In genomic region chr3:37320276-37320675, GRCh38 we compare ENCODE assay signal across 22 cellular contexts.
DNase-seq lines count a peak whose midpoint lies in the region; ATAC-seq, FAIRE-seq and TF ChIP-seq lines count a peak whose summit lies in the region.
"Had no signal": no experiment of that assay in that cellular context is flagged by ENCODE, and none has a peak within 500 bp of the region (broad histone marks: within the 10 kb centered on the region; RNA-seq: fewer than 3 reads in every experiment).

No MANE protein-coding gene starts in this region.

- H3K9me3 ChIP-seq in kidney (ENCODE audit: control insufficient read depth in 1 of 2, low read length in 2 of 2), result no peaks in the 10 kb centered on the region
- H3K9me3 ChIP-seq: right atrium auricular region, vagina had no signal

- H3K4me1 Mint-ChIP-seq in activated CD8-positive, alpha-beta memory T cell treated with anti-CD3 and anti-CD28 coated beads, Interleukin-2, amount 10 ng/mL, durations not matched to agents 7 days and 5 days, result peaks cover 41% of the 10 kb centered on the region
- peaks cover 38% of the 10 kb centered on the region for H3K4me1 Mint-ChIP-seq in central memory CD8-positive, alpha-beta T cell
- H3K4me1 Mint-ChIP-seq: activated B cell treated with CpG ODN at 0.5 μM for 24 hours; neural crest cell; stimulated activated naive B cell treated with anti-CD40 and anti-IgM and Interleukin-4, amounts not matched to agents 10 μg/mL and 1 μg/mL and 100 μg/mL, for 72 hours had no signal

- peak overlapping the region; percentile 14 for H3K4me3 Mint-ChIP-seq in activated CD8-positive, alpha-beta memory T cell treated with anti-CD3 and anti-CD28 coated beads, Interleukin-2, amount 10 ng/mL, durations not matched to agents 7 days and 5 days
- no peak overlapping the region for H3K4me3 Mint-ChIP-seq in central memory CD8-positive, alpha-beta T cell
- H3K4me3 Mint-ChIP-seq: activated B cell treated with CpG ODN at 0.5 μM for 24 hours; neural crest cell; stimulated activated naive B cell treated with anti-CD40 and anti-IgM and Interleukin-4, amounts not matched to agents 10 μg/mL and 1 μg/mL and 100 μg/mL, for 72 hours had no signal

- peaks cover 2% of the 10 kb centered on the region for H3K9me3 Mint-ChIP-seq in activated CD8-positive, alpha-beta memory T cell treated with anti-CD3 and anti-CD28 coated beads, Interleukin-2, amount 10 ng/mL, durations not matched to agents 7 days and 5 days (ENCODE audit: low read depth)
- no peaks in the 10 kb centered on the region for H3K9me3 Mint-ChIP-seq in central memory CD8-positive, alpha-beta T cell
- H3K9me3 Mint-ChIP-seq: activated B cell treated with CpG ODN at 0.5 μM for 24 hours; neural crest cell; stimulated activated naive B cell treated with anti-CD40 and anti-IgM and Interleukin-4, amounts not matched to agents 10 μg/mL and 1 μg/mL and 100 μg/mL, for 72 hours had no signal

- ATAC-seq in activated CD8-positive, alpha-beta memory T cell treated with anti-CD3 and anti-CD28 coated beads, Interleukin-2, amount 10 ng/mL, durations not matched to agents 7 days and 5 days, result peak; percentile 82
- ATAC-seq in GM18505 (IDR thresholded peaks at IDR 0.05; ENCODE audit: unreplicated experiment) (peak; percentile 60), HG02973 (IDR thresholded peaks at IDR 0.05; ENCODE audit: unreplicated experiment) (peak; percentile 77)
- no peak for ATAC-seq in central memory CD8-positive, alpha-beta T cell (replicated peaks; ENCODE audit: extremely low read depth, poor library complexity, severe bottlenecking)
- ATAC-seq: stimulated activated naive B cell treated with anti-CD40 and anti-IgM and Interleukin-4, amounts not matched to agents 10 μg/mL and 1 μg/mL and 100 μg/mL, for 72 hours had no signal

- CTCF ChIA-PET in activated CD8-positive, alpha-beta memory T cell treated with anti-CD3 and anti-CD28 coated beads, Interleukin-2, amount 10 ng/mL, durations not matched to agents 7 days and 5 days (lab: Charles Lee), result interaction anchor here (1.0 to 1.1 kb wide), 2 partner anchors 12 kb away, joined by 3 read pairs; no protein-coding TSS in a partner anchor

- no peak for TF ChIP-seq CTCF in kidney (IDR thresholded peaks at IDR 0.05; ENCODE audit: borderline replicate concordance, extremely low read depth, insufficient read depth)

- no peak overlapping the region for H3K9ac ChIP-seq in kidney (ENCODE audit: low read length in 2 of 2)

- FAIRE-seq in kidney (lab: Jason Lieb, UNC), result no peak
- FAIRE-seq: bronchial epithelial cell, GM18507 had no signal

- H3K36me3 ChIP-seq in kidney (ENCODE audit: control insufficient read depth in 1 of 2, insufficient read depth in 2 of 2, low read length in 2 of 2), result peaks cover 18 to 19% of the 10 kb centered on the region in 2 donors

- peaks cover 63% of the 10 kb centered on the region for H3K36me3 Mint-ChIP-seq in activated CD8-positive, alpha-beta memory T cell treated with anti-CD3 and anti-CD28 coated beads, Interleukin-2, amount 10 ng/mL, durations not matched to agents 7 days and 5 days
- H3K36me3 Mint-ChIP-seq in central memory CD8-positive, alpha-beta T cell (ENCODE audit: insufficient read depth), result peaks cover 55% of the 10 kb centered on the region

- peaks cover 0 to 5% of the 10 kb centered on the region in 2 donors for H3K4me1 ChIP-seq in kidney (ENCODE audit: control insufficient read depth in 1 of 2, insufficient read depth in 1 of 2, low read depth in 1 of 2, low read length in 2 of 2)

- TF ChIP-seq POLR2A in GM18505 (IDR thresholded peaks at IDR 0.05; ENCODE audit: borderline replicate concordance, extremely low read depth, insufficient read depth, insufficient read length), result no peak

- H3K27me3 Mint-ChIP-seq in activated CD8-positive, alpha-beta memory T cell treated with anti-CD3 and anti-CD28 coated beads, Interleukin-2, amount 10 ng/mL, durations not matched to agents 7 days and 5 days, result no peaks in the 10 kb centered on the region
- no peaks in the 10 kb centered on the region for H3K27me3 Mint-ChIP-seq in central memory CD8-positive, alpha-beta T cell
- H3K27me3 Mint-ChIP-seq: activated B cell treated with CpG ODN at 0.5 μM for 24 hours; stimulated activated naive B cell treated with anti-CD40 and anti-IgM and Interleukin-4, amounts not matched to agents 10 μg/mL and 1 μg/mL and 100 μg/mL, for 72 hours had no signal

- intact Hi-C loops in kidney (cut with DNase I), result no loop called here

- peak; percentile 59 for DNase-seq in activated CD8-positive, alpha-beta memory T cell treated with anti-CD3 and anti-CD28 coated beads, Interleukin-2, amount 10 ng/mL, durations not matched to agents 7 days and 5 days
- DNase-seq in activated CD8-positive, alpha-beta memory T cell treated with anti-CD3 and anti-CD28 coated beads for 24 hours, result no peak
- DNase-seq in central memory CD8-positive, alpha-beta T cell (ENCODE audit: low spot score in 2 of 2), result no peak
- DNase-seq in kidney (no peak), globus pallidus (ENCODE audit: low spot score) (no peak), UCSD-AML1 (lab: John Stamatoyannopoulos, UW; ENCODE audit: unreplicated experiment) (no peak)
- DNase-seq: ACHN; activated B cell treated with CpG ODN at 0.5 μM for 24 hours; activated gamma-delta T cell treated with Interleukin-2 at 50 U/mL for 16 hours; EL; H7; NCI-H2081; NCI-H774; stimulated activated naive B cell treated with anti-CD40 and anti-IgM and Interleukin-4, amounts not matched to agents 10 μg/mL and 1 μg/mL and 100 μg/mL, for 72 hours had no signal

- H3K27ac ChIP-seq in kidney (ENCODE audit: low read depth in 2 of 2, low read length in 2 of 2), result no peak overlapping the region
- H3K27ac ChIP-seq: right atrium auricular region, vagina had no signal

- no peak overlapping the region for H3K4me3 ChIP-seq in kidney (ENCODE audit: low read length in 2 of 2)
- H3K4me3 ChIP-seq: lung, right atrium auricular region, vagina had no signal

- H3K27ac Mint-ChIP-seq in activated CD8-positive, alpha-beta memory T cell treated with anti-CD3 and anti-CD28 coated beads, Interleukin-2, amount 10 ng/mL, durations not matched to agents 7 days and 5 days, result peak overlapping the region; percentile 21
- H3K27ac Mint-ChIP-seq in central memory CD8-positive, alpha-beta T cell (ENCODE audit: low read depth), result peak overlapping the region; percentile 25
- H3K27ac Mint-ChIP-seq: activated B cell treated with CpG ODN at 0.5 μM for 24 hours; stimulated activated naive B cell treated with anti-CD40 and anti-IgM and Interleukin-4, amounts not matched to agents 10 μg/mL and 1 μg/mL and 100 μg/mL, for 72 hours had no signal
